2 cellular contexts compared by ENCODE assay signal in the genomic region with DNA sequence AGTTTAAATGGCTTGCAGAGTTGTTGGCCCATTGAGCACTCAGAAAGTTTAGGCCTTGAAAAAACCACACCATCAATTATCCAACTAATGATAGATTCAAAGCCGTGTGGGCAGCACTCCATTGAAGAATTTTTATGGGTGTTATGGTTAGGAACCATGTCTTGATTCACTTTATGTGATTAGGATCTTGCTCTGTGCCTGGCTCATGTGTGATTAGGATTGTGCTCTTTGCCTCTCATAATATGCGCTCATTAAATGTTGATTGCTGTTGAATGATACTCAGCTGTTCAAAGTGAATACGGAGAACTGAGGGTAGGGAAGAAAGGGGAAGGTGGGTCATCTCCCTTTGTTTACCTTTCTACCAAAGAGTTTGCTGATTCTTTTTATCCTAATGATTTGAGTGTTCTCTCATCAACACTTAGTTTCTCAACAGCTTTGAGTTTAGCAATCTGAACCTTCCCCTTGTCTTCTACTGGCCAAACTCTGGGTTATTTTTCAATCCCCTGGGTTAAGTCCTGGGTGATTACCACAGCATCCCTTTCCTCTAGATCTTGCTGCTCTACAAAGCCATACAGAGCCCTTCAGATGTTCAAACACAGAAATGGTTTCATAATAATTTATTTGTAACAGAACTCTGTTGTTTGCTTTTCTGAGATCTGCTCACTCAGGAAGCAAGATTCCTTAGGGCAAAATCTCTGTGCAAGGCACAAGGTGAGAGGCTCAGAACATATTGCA.
TF ChIP-seq lines count a peak whose summit lies in the region.

No MANE protein-coding gene starts in this region.

TF ChIP-seq in SK-N-SH, 30 proteins besides CTCF, POLR2A, EP300 and RAD21 (continued from another document):
- TF ChIP-seq, protein P1, sequence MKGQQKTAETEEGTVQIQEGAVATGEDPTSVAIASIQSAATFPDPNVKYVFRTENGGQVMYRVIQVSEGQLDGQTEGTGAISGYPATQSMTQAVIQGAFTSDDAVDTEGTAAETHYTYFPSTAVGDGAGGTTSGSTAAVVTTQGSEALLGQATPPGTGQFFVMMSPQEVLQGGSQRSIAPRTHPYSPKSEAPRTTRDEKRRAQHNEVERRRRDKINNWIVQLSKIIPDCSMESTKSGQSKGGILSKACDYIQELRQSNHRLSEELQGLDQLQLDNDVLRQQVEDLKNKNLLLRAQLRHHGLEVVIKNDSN (IDR thresholded peaks at IDR 0.05; ENCODE audit: borderline replicate concordance, low read depth): no peak
- TF ChIP-seq TAF1 (IDR thresholded peaks at IDR 0.05; ENCODE audit: borderline replicate concordance, low read depth, low read length) (no peak), RCOR1 (IDR thresholded peaks at IDR 0.05; ENCODE audit: low read length) (no peak), FOXM1 (IDR thresholded peaks at IDR 0.05; ENCODE audit: low read depth) (no peak), RFX5 (IDR thresholded peaks at IDR 0.05; ENCODE audit: low read length) (no peak), FOXJ3 (CRISPR knock-in tag; IDR thresholded peaks at IDR 0.05) (no peak), SMC3 (IDR thresholded peaks at IDR 0.05; ENCODE audit: low read depth, low read length) (no peak), SIN3A (IDR thresholded peaks at IDR 0.05; ENCODE audit: borderline replicate concordance, low read depth, low read length) (no peak), NRF1 (IDR thresholded peaks at IDR 0.05; ENCODE audit: low read depth, low read length) (no peak), YY1 (IDR thresholded peaks at IDR 0.05; ENCODE audit: low read depth) (no peak)
- TF ChIP-seq, protein P2, sequence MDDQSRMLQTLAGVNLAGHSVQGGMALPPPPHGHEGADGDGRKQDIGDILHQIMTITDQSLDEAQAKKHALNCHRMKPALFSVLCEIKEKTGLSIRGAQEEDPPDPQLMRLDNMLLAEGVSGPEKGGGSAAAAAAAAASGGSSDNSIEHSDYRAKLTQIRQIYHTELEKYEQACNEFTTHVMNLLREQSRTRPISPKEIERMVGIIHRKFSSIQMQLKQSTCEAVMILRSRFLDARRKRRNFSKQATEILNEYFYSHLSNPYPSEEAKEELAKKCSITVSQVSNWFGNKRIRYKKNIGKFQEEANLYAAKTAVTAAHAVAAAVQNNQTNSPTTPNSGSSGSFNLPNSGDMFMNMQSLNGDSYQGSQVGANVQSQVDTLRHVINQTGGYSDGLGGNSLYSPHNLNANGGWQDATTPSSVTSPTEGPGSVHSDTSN (IDR thresholded peaks at IDR 0.05): no peak

TF ChIP-seq in SK-N-SH treated with all-trans-retinoic acid at 6 μM for 48 hours, 23 proteins besides CTCF, POLR2A, EP300 and RAD21 (continued from another document):
- TF ChIP-seq, protein P3, sequence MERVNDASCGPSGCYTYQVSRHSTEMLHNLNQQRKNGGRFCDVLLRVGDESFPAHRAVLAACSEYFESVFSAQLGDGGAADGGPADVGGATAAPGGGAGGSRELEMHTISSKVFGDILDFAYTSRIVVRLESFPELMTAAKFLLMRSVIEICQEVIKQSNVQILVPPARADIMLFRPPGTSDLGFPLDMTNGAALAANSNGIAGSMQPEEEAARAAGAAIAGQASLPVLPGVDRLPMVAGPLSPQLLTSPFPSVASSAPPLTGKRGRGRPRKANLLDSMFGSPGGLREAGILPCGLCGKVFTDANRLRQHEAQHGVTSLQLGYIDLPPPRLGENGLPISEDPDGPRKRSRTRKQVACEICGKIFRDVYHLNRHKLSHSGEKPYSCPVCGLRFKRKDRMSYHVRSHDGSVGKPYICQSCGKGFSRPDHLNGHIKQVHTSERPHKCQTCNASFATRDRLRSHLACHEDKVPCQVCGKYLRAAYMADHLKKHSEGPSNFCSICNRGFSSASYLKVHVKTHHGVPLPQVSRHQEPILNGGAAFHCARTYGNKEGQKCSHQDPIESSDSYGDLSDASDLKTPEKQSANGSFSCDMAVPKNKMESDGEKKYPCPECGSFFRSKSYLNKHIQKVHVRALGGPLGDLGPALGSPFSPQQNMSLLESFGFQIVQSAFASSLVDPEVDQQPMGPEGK (CRISPR knock-in tag; IDR thresholded peaks at IDR 0.05; ENCODE audit: borderline replicate concordance): no peak
- TF ChIP-seq, protein P4, sequence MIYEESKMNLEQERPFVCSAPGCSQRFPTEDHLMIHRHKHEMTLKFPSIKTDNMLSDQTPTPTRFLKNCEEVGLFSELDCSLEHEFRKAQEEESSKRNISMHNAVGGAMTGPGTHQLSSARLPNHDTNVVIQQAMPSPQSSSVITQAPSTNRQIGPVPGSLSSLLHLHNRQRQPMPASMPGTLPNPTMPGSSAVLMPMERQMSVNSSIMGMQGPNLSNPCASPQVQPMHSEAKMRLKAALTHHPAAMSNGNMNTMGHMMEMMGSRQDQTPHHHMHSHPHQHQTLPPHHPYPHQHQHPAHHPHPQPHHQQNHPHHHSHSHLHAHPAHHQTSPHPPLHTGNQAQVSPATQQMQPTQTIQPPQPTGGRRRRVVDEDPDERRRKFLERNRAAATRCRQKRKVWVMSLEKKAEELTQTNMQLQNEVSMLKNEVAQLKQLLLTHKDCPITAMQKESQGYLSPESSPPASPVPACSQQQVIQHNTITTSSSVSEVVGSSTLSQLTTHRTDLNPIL (CRISPR knock-in tag; IDR thresholded peaks at IDR 0.05; ENCODE audit: low read depth): no peak
- no peak for TF ChIP-seq OSR1 (CRISPR knock-in tag; IDR thresholded peaks at IDR 0.05)
- no peak for TF ChIP-seq ZNF8 (CRISPR knock-in tag; IDR thresholded peaks at IDR 0.05)
- TF ChIP-seq ZFP3 (CRISPR knock-in tag; IDR thresholded peaks at IDR 0.05): no peak
- no peak for TF ChIP-seq TCF4 (CRISPR knock-in tag; IDR thresholded peaks at IDR 0.05; ENCODE audit: borderline replicate concordance)
- TF ChIP-seq CSDC2 (CRISPR knock-in tag; IDR thresholded peaks at IDR 0.05): no peak
- no peak for TF ChIP-seq SNAI2 (CRISPR knock-in tag; IDR thresholded peaks at IDR 0.05)
- no peak for TF ChIP-seq BACH2 (CRISPR knock-in tag; IDR thresholded peaks at IDR 0.05; ENCODE audit: borderline replicate concordance)
